ENCODE assay signal across 10 cellular contexts in the genomic region with DNA sequence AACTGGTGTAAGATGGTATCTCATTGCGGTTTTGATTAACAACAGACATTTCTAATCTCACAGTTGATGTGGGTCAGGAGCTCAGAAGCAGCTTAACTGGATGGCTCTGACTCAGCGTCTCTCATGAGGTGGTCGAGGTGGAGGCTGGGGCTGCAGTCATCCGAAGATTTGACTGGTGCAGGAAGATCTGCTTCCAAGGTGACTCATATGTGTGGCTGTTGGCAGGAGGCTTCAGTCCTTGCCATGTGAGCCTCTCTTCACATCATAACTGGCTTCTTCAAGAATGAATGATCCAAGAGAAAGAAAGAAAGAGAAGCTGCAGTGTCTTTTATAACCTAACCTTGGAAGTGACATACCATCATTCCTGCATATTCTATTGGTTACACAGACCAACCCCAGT.
DNase-seq lines count a peak whose midpoint lies in the region; ATAC-seq and TF ChIP-seq lines count a peak whose summit lies in the region.
"Had no signal": no experiment of that assay in that cellular context is flagged by ENCODE, and none has a peak within 500 bp of the region (broad histone marks: within the 10 kb centered on the region; RNA-seq: fewer than 3 reads in every experiment).

No MANE protein-coding gene starts in this region.

- H3K4me2 ChIP-seq in mammary epithelial cell (ENCODE audit: insufficient read depth, low read depth, low read length): no peak overlapping the region

- intact Hi-C loops in mammary epithelial cell (cut with micrococcal nuclease): no loop called here
- intact Hi-C loops in prostate gland (cut with DNase I): no loop called here
- intact Hi-C loops in left ventricle myocardium superior (cut with micrococcal nuclease): no loop called here

- no peak for ATAC-seq in left ventricle myocardium superior

- CTCF ChIA-PET in mammary epithelial cell (lab: Charles Lee; ENCODE audit: low non-redundant PET): no interaction called here

- no peaks in the 10 kb centered on the region for H3K9me3 ChIP-seq in mammary epithelial cell (replicated peaks; ENCODE audit: insufficient read depth, low read length)
- no peaks in the 10 kb centered on the region for H3K9me3 ChIP-seq in prostate gland

- dilution Hi-C loops in mammary epithelial cell (cut with HindIII; ENCODE audit: low sequenced_read_pairs): no loop called here

- H2AFZ ChIP-seq in mammary epithelial cell (ENCODE audit: low read depth, low read length): no peak overlapping the region

- WGBS in mammary epithelial cell (ENCODE audit: low coverage, missing lambda C conversion rate): 62% methylated on average over 4 of the region's 4 CpGs
- WGBS in prostate gland: 90% methylated on average over 4 of the region's 4 CpGs

- DNase-seq in activated T-cell treated with anti-CD3 and anti-CD28 coated beads for 24 hours (ENCODE audit: low read depth) (peak; percentile 18), NB4 (ENCODE audit: low read depth) (peak; percentile 22), mammary epithelial cell (peak; percentile 58), skeletal muscle cell (ENCODE audit: low read depth) (peak; percentile 10), prostate gland (ENCODE audit: low spot score) (no peak), cerebellum (ENCODE audit: low spot score) (no peak), left ventricle myocardium superior (no peak)
- no peak for DNase-seq in activated T-cell treated with anti-CD3 and anti-CD28 coated beads, Interleukin-2, amount 50 U/mL, for 1 hour
- DNase-seq: activated CD4-positive, alpha-beta T cell treated with anti-CD3 and anti-CD28 coated beads for 1 hour; MV-4-11 had no signal

- TF ChIP-seq POLR2A in NB4 (IDR thresholded peaks at IDR 0.05; ENCODE audit: extremely low read depth, insufficient read length) (no peak), prostate gland (IDR thresholded peaks at IDR 0.05) (no peak)

- H3K27ac ChIP-seq in mammary epithelial cell (ENCODE audit: insufficient read depth, low read depth, low read length) (no peak overlapping the region), prostate gland (no peak overlapping the region)

- no TSS peak for BruUV-seq in mammary epithelial cell (replicated peaks; lab: Mats Ljungman, UMichigan)

- H3K4me3 ChIP-seq in NB4 (ENCODE audit: low read depth, low read length) (no peak overlapping the region), mammary epithelial cell (replicated peaks in 1 of 3; ENCODE audit: insufficient read depth in 1 of 3, low read depth in 2 of 3, low read length in 3 of 3) (no peak overlapping the region), skeletal muscle cell (ENCODE audit: low read depth, low read length) (no peak overlapping the region), prostate gland (no peak overlapping the region)

- TF ChIP-seq CTCF in NB4 (IDR thresholded peaks at IDR 0.05; ENCODE audit: low read depth, low read length): no peak
- TF ChIP-seq CTCF in mammary epithelial cell (conservative IDR thresholded peaks at IDR 0.05 in 1 of 2, IDR thresholded peaks at IDR 0.05 in 1 of 2; ENCODE audit: extremely low read depth in 1 of 2, insufficient read depth in 1 of 2, low read depth in 1 of 2, low read length in 2 of 2): no peak
- TF ChIP-seq CTCF in prostate gland (IDR thresholded peaks at IDR 0.05): no peak

- no peaks in the 10 kb centered on the region for H4K20me1 ChIP-seq in mammary epithelial cell (ENCODE audit: insufficient read depth, low read length)

- H3K36me3 ChIP-seq in mammary epithelial cell (ENCODE audit: insufficient read depth, low read length): no peaks in the 10 kb centered on the region
- H3K36me3 ChIP-seq in prostate gland: no peaks in the 10 kb centered on the region

- no peaks in the 10 kb centered on the region for H3K79me2 ChIP-seq in mammary epithelial cell (ENCODE audit: insufficient read depth, low read length)

- H3K9ac ChIP-seq in mammary epithelial cell (ENCODE audit: insufficient read depth, low read length): no peak overlapping the region

- H3K4me1 ChIP-seq in mammary epithelial cell (ENCODE audit: insufficient read depth, low read length): no peaks in the 10 kb centered on the region
- H3K4me1 ChIP-seq in prostate gland (replicated peaks): no peaks in the 10 kb centered on the region

- in situ Hi-C loops in mammary epithelial cell (cut with MboI; ENCODE audit: low sequenced_read_pairs in 2 of 2): no loop called here

- no peaks in the 10 kb centered on the region for H3K27me3 ChIP-seq in mammary epithelial cell (ENCODE audit: insufficient read depth, low read length)
- H3K27me3 ChIP-seq in prostate gland (replicated peaks; ENCODE audit: insufficient read depth): no peaks in the 10 kb centered on the region

Comparison
In these comparisons a context has a peak if more than half of its experiments do, and no peak if none do; other contexts are left out.
1. DNase-seq: peak in activated T-cell treated with anti-CD3 and anti-CD28 coated beads for 24 hours (single experiment), NB4 (single experiment), mammary epithelial cell (single experiment) and skeletal muscle cell (single experiment); none in activated T-cell treated with anti-CD3 and anti-CD28 coated beads, Interleukin-2, amount 50 U/mL, for 1 hour (single experiment), prostate gland (single experiment), cerebellum (single experiment) and left ventricle myocardium superior (single experiment).